32 cellular contexts compared by ENCODE assay signal in the genomic region with DNA sequence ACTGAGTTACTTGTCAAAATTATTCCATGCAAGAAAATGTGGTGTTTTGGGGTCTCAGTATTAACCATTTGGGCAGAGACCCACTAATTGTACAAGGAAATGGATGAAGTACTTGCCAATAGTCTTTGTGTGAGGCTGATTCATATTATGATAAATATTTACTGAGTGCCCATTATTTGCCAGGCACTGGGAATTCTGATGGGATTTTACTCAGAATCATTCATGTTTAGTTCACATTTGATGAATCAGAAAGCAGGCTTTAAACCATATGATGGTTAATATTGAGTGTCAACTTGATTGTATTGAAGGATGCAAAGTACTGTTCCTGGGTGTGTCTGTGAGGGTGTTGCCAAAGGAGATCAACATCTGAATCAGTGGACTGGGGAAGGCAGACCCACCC.
"Had no signal": no experiment of that assay in that cellular context is flagged by ENCODE, and none has a peak within 500 bp of the region (broad histone marks: within the 10 kb centered on the region; RNA-seq: fewer than 3 reads in every experiment).

No MANE protein-coding gene starts in this region.

- H3K36me3 ChIP-seq: adrenal gland, ascending aorta, brain microvascular endothelial cell, breast epithelium, cardiac muscle cell had no signal

- H3K4me3 ChIP-seq: adrenal gland, ascending aorta, body of pancreas, breast epithelium, cardiac muscle cell had no signal

- FAIRE-seq: astrocyte, bronchial epithelial cell had no signal

- DNase-seq: activated effector memory CD4-positive, alpha-beta T cell treated with anti-CD3 and anti-CD28 coated beads, Interleukin-2, amount 50 U/mL, for 16 hours; activated effector memory CD4-positive, alpha-beta T cell treated with Interleukin-2 at 50 U/mL for 16 hours; activated gamma-delta T cell; activated gamma-delta T cell treated with Interleukin-2 at 50 U/mL for 16 hours; activated naive CD4-positive, alpha-beta T cell; activated naive CD4-positive, alpha-beta T cell treated with anti-CD3 and anti-CD28 coated beads for 36 hours; activated naive CD4-positive, alpha-beta T cell treated with anti-CD3 and anti-CD28 coated beads, Interleukin-2, amount 10 ng/mL, durations not matched to agents 7 days and 5 days; activated naive CD4-positive, alpha-beta T cell treated with anti-CD3 and anti-CD28 coated beads, Interleukin-2, amount 50 U/mL, for 16 hours; activated naive CD4-positive, alpha-beta T cell treated with Interleukin-2 at 50 U/mL for 16 hours; activated naive CD8-positive, alpha-beta T cell treated with anti-CD3 and anti-CD28 coated beads for 36 hours; activated naive CD8-positive, alpha-beta T cell treated with anti-CD3 and anti-CD28 coated beads, Interleukin-2, amount 10 ng/mL, durations not matched to agents 7 days and 5 days; activated naive CD8-positive, alpha-beta T cell treated with anti-CD3 and anti-CD28 coated beads, Interleukin-2, amount 50 U/mL, for 24 hours; activated T-cell treated with anti-CD3 and anti-CD28 coated beads, Interleukin-2, amount 50 U/mL, for 4 hours; activated T-cell treated with anti-CD3 and anti-CD28 coated beads, Interleukin-2, amount 50 U/mL, for 48 hours; activated T-cell treated with anti-CD3 and anti-CD28 coated beads, Interleukin-2, amount 50 U/mL, for 72 hours; adrenal gland; amniotic stem cell; amygdala; anterior cingulate cortex; aorta; body of pancreas; brain microvascular endothelial cell; caudate nucleus; central memory CD4-positive, alpha-beta T cell; cerebellar nuclear complex had no signal

- H3K27ac ChIP-seq: adrenal gland, ascending aorta, body of pancreas, brain microvascular endothelial cell, breast epithelium, cardiac muscle cell had no signal

- H3K4me1 ChIP-seq: adrenal gland, ascending aorta, body of pancreas, breast epithelium had no signal

- H3K9me3 ChIP-seq: adrenal gland, ascending aorta had no signal

- H3K27me3 ChIP-seq: adrenal gland, ascending aorta, body of pancreas, brain microvascular endothelial cell, breast epithelium, cardiac muscle cell had no signal

- ATAC-seq: activated naive CD4-positive, alpha-beta T cell treated with anti-CD3 and anti-CD28 coated beads, Interleukin-2, amount 50 U/mL, for 72 hours; activated naive CD8-positive, alpha-beta T cell treated with anti-CD3 and anti-CD28 coated beads, Interleukin-2, amount 50 U/mL, for 24 hours; activated T-cell treated with anti-CD3 and anti-CD28 coated beads, Interleukin-2, amount 50 U/mL, for 4 hours; activated T-cell treated with anti-CD3 and anti-CD28 coated beads, Interleukin-2, amount 50 U/mL, for 72 hours; activated T-helper 17 cell treated with anti-CD3 and anti-CD28 coated beads, Interleukin-2, amount 50 U/mL, for 72 hours; body of pancreas had no signal
